Comparison of ENCODE assay signal across 8 cellular contexts in the genomic region with DNA sequence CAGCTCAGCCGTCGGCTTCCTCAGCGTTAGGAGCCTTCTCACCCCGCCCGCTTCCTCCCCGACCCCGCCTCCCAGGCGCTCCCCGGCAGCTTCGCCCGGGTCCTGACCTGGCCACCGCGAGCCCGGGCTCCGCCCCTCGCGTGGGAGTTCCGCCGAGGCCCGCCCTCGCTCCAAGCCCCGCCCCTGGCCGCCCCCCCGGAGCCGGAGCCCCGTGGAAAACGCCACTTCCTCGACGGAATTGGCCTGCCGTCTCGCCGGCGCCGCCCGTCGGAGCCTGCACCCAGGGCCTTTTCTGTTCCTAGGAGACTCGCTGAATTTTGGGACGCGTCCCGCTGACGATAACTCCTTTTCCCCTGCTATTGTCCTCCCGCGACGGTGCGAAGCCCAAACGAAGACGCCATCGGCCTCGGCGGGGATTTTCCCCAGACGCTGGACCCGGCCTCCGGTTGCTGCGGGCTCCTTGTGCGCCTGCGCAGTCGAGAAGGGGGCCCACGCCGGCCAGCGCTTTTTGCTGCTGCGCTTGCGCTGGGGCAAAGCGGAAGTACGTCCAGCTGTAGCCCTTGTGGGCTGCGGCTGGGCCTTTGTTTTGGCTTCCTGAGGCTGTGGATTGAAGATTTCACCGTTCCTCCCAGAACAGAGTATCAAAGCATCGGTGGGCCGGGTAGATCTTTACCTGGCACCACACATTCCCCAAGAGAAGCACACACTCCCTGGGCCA. TPM values are rescaled to one million over a fixed set of nuclear protein-coding genes. Genes with fewer than 3 reads are reported as not detected.
DNase-seq lines count a peak whose midpoint lies in the region; ATAC-seq and TF ChIP-seq lines count a peak whose summit lies in the region.

No MANE protein-coding gene starts in this region.

- H3K9ac ChIP-seq in mesendoderm (ENCODE audit: low read length), result peak overlapping the region; percentile 89

- peaks cover 2% of the 10 kb centered on the region for H3K36me3 ChIP-seq in mesendoderm (ENCODE audit: control insufficient read depth, insufficient read depth, low read length)

- H3K79me1 ChIP-seq in mesendoderm (ENCODE audit: low read length), result no peaks in the 10 kb centered on the region

- no peaks in the 10 kb centered on the region for H3K9me3 Mint-ChIP-seq in effector memory CD8-positive, alpha-beta T cell

- no peak overlapping the region for H3K23ac ChIP-seq in mesendoderm (ENCODE audit: low read length)

- TF ChIP-seq CTCF in GM20000 (IDR thresholded peaks at IDR 0.05; ENCODE audit: extremely low read depth, missing control alignments), result no peak

- no peak overlapping the region for H2BK120ac ChIP-seq in mesendoderm (ENCODE audit: low read depth, low read length)

- H3K27me3 ChIP-seq in mesendoderm (ENCODE audit: insufficient read depth, low read length, poor library complexity), result no peaks in the 10 kb centered on the region

- H3K4me2 ChIP-seq in mesendoderm (ENCODE audit: low read length), result peak overlapping the region; percentile 94

- peak overlapping the region; percentile 74 to 77 for H3K4me3 Mint-ChIP-seq in effector memory CD8-positive, alpha-beta T cell

- peak overlapping the region; percentile 45 for H3K4me3 ChIP-seq in mesendoderm (ENCODE audit: low read length)

- H3K18ac ChIP-seq in mesendoderm (ENCODE audit: low read length), result peak overlapping the region; percentile 95

- no peak overlapping the region for H2BK15ac ChIP-seq in mesendoderm (replicated peaks; ENCODE audit: low read depth)

- peak overlapping the region; percentile 75 for H2BK5ac ChIP-seq in mesendoderm (ENCODE audit: low read length)

- H2AK5ac ChIP-seq in mesendoderm (ENCODE audit: low read length), result peak overlapping the region; percentile 66

- no peaks in the 10 kb centered on the region for H3K27me3 Mint-ChIP-seq in effector memory CD8-positive, alpha-beta T cell

- WGBS in mesendoderm (ENCODE audit: extremely low coverage, insufficient coverage, low lambda C conversion rate), result no CpG with 5 or more reads among the region's 68 CpGs

- H3K27ac Mint-ChIP-seq in effector memory CD8-positive, alpha-beta T cell, result peak overlapping the region; percentile 96 to 97

- peak; percentile 81 for ATAC-seq in effector memory CD8-positive, alpha-beta T cell (replicated peaks)

- peak overlapping the region; percentile 97 for H3K56ac ChIP-seq in mesendoderm (ENCODE audit: low read length)

- H4K5ac ChIP-seq in mesendoderm (ENCODE audit: low read length), result peak overlapping the region; percentile 54

- peaks cover 46 to 49% of the 10 kb centered on the region in 2 donors for H3K4me1 Mint-ChIP-seq in effector memory CD8-positive, alpha-beta T cell (ENCODE audit: low read depth in 2 of 2)

- H3K4me1 ChIP-seq in mesendoderm (ENCODE audit: control insufficient read depth, low read depth, low read length), result peaks cover 2% of the 10 kb centered on the region

- H3K36me3 Mint-ChIP-seq in effector memory CD8-positive, alpha-beta T cell (ENCODE audit: insufficient read depth), result peaks cover 98% of the 10 kb centered on the region

- peak overlapping the region; percentile 73 for H3K4ac ChIP-seq in mesendoderm (ENCODE audit: low read depth, low read length)

- peak overlapping the region; percentile 93 for H3K27ac ChIP-seq in mesendoderm (ENCODE audit: low read depth, low read length)

- DNase-seq in COLO668 (lab: John Stamatoyannopoulos, UW; ENCODE audit: unreplicated experiment) (peak; percentile 94), GM20000 (ENCODE audit: low spot score) (peak; percentile 99), HT-29 (ENCODE audit: low spot score) (peak; percentile 97), NOMO-1 (lab: John Stamatoyannopoulos, UW; ENCODE audit: unreplicated experiment in 2 of 2) (peak; percentile 89 to 95), mesendoderm (peak; percentile 94)
- DNase-seq in activated CD8-positive, alpha-beta memory T cell treated with anti-CD3 and anti-CD28 coated beads for 48 hours (ENCODE audit: low read depth in 2 of 3, low spot score in 2 of 3), result peak; percentile 90 to 97 (median 96)
- DNase-seq in effector memory CD8-positive, alpha-beta T cell, result peak; percentile 93 to 97 (median 96)
- DNase-seq in stimulated activated CD8-positive, alpha-beta memory T cell treated with anti-CD3 and anti-CD28 coated beads, Interleukin-12 subunit alpha, Interleukin-12 subunit beta, amount 100 ng/mL, for 4 hours (ENCODE audit: low read depth), result peak; percentile 98

- H3K79me2 ChIP-seq in mesendoderm (ENCODE audit: control insufficient read depth, insufficient read depth, low read length), result no peaks in the 10 kb centered on the region

- peak overlapping the region; percentile 59 for H4K8ac ChIP-seq in mesendoderm (ENCODE audit: low read depth, low read length)

RNA-seq across cellular contexts. Expression of gene RELA, which starts 10.0 kb away (rescaled TPM):
- total RNA-seq in HT-29 (2014; rRNA removed; shearing (Covaris generic)), result 87.3 and 112 TPM in 2 replicates
- 19.9 TPM for polyA plus RNA-seq in mesendoderm (2013, experiment 1 of 2)
- polyA plus RNA-seq in mesendoderm (2013, experiment 2 of 2), result 22.4 TPM

RNA-seq across cellular contexts. Expression of gene SIPA1, which starts 14.8 kb away (rescaled TPM):
- total RNA-seq in HT-29 (2014; rRNA removed; shearing (Covaris generic)), result 79.1 and 95.3 TPM in 2 replicates
- polyA plus RNA-seq in mesendoderm (2013, experiment 1 of 2), result 36.3 TPM
- 38.3 TPM for polyA plus RNA-seq in mesendoderm (2013, experiment 2 of 2)

RNA-seq across cellular contexts. Expression of gene PCNX3, which starts 37.1 kb away (rescaled TPM):
- total RNA-seq in HT-29 (2014; rRNA removed; shearing (Covaris generic)), result 87.6 and 102 TPM in 2 replicates
- 16.1 TPM for polyA plus RNA-seq in mesendoderm (2013, experiment 1 of 2)
- polyA plus RNA-seq in mesendoderm (2013, experiment 2 of 2), result 16.3 TPM

RNA-seq across cellular contexts. Expression of gene MAP3K11, which starts 38.6 kb away (rescaled TPM):
- total RNA-seq in HT-29 (2014; rRNA removed; shearing (Covaris generic)), result 129 and 134 TPM in 2 replicates
- 21.4 TPM for polyA plus RNA-seq in mesendoderm (2013, experiment 1 of 2)
- polyA plus RNA-seq in mesendoderm (2013, experiment 2 of 2), result 21.4 TPM

RNA-seq across cellular contexts. Expression of gene KCNK7, which starts 57.1 kb away (rescaled TPM):
- total RNA-seq in HT-29 (2014; rRNA removed; shearing (Covaris generic)), result 1.2 and 2.5 TPM in 2 replicates
- not detected for polyA plus RNA-seq in mesendoderm (2013, experiment 1 of 2)
- 0.04 TPM for polyA plus RNA-seq in mesendoderm (2013, experiment 2 of 2)

Comparison
In these comparisons a context has a peak if more than half of its experiments do, and no peak if none do; other contexts are left out.
1. Peak in every context shown above with its lines: DNase-seq, ATAC-seq, H3K4me3 ChIP-seq and H3K27ac ChIP-seq.